Comparison of ENCODE assay signal across 22 cellular contexts in the genomic region with DNA sequence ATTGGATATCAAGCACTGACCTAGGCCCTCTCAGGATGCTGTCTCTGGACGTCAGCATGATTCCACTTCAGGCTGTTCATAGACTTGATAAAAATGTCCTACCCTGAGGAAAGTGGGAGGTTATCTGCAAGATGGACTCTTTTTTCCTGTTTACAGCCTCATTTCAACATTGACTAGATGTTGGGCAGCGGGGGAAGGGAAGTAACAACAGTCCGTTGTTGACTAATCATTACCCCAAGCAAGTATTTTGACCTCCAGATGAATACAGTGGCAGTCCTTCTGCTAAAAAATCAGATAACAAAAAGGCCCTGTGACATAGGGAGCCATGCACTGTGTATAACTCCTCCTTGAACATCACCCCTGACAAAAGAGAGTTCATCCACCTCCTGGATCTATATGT. TPM values are rescaled to one million over a fixed set of nuclear protein-coding genes. Genes with fewer than 3 reads are reported as not detected.
A peak's percentile ranks its signal among the peaks of the same experiment; 100 is the strongest.
DNase-seq lines count a peak whose midpoint lies in the region; ATAC-seq and TF ChIP-seq lines count a peak whose summit lies in the region.
"Had no signal": no experiment of that assay in that cellular context is flagged by ENCODE, and none has a peak within 500 bp of the region (broad histone marks: within the 10 kb centered on the region; RNA-seq: fewer than 3 reads in every experiment).

No MANE protein-coding gene starts in this region.

- intact Hi-C loops in natural killer cell (cut with micrococcal nuclease), result no loop called here

- H3K27me3 ChIP-seq in BLaER1 treated with 17β-estradiol and CSF1 and Interleukin-3, amounts not matched to agents 10 nM and 100 nM, result peaks cover 0 to 4% (median 0%) of the 10 kb centered on the region in 11 experiments; a peak in 4 of 22 replicates
- H3K27me3 ChIP-seq in right atrium auricular region (no peaks in the 10 kb centered on the region), neutrophil (no peaks in the 10 kb centered on the region)
- H3K27me3 ChIP-seq: testis had no signal

- no peak overlapping the region for H3K4me3 Mint-ChIP-seq in natural killer cell
- H3K4me3 Mint-ChIP-seq: activated B cell treated with CpG ODN at 0.5 μM for 24 hours; activated naive CD4-positive, alpha-beta T cell treated with anti-CD3 and anti-CD28 coated beads, Interleukin-2, amount 10 ng/mL, durations not matched to agents 7 days and 5 days; activated T-helper 1 cell treated with anti-CD3 and anti-CD28 coated beads, Interleukin-12 subunit alpha, Interleukin-12 subunit beta, Interleukin-2, Interleukin-4 antibody, amounts not matched to agents 30 ng/mL and 10 ng/mL and 1 ng/mL, durations not matched to agents 14 hours and 24 hours and 36 hours; stimulated activated effector memory CD8-positive, alpha-beta T cell treated with anti-CD3 and anti-CD28 coated beads, Interleukin-12 subunit alpha, Interleukin-12 subunit beta, amount 100 ng/mL, for 72 hours had no signal

- peak overlapping the region; percentile 7 to 96 (median 85); a peak in 21 of 22 replicates for H3K27ac ChIP-seq in BLaER1 treated with 17β-estradiol and CSF1 and Interleukin-3, amounts not matched to agents 10 nM and 100 nM
- H3K27ac ChIP-seq in right atrium auricular region, result peak overlapping the region; percentile 13 to 37
- H3K27ac ChIP-seq in neutrophil, result peak overlapping the region; percentile 96
- H3K27ac ChIP-seq: KMS-11, prostate gland, RWPE1, testis had no signal

- peaks cover 0 to 18% (median 0%) of the 10 kb centered on the region in 11 experiments; a peak in 3 of 22 replicates for H4K20me1 ChIP-seq in BLaER1 treated with 17β-estradiol and CSF1 and Interleukin-3, amounts not matched to agents 10 nM and 100 nM

- peaks cover 16 to 86% (median 34%) of the 10 kb centered on the region in 10 experiments for H3K4me1 ChIP-seq in BLaER1 treated with 17β-estradiol and CSF1 and Interleukin-3, amounts not matched to agents 10 nM and 100 nM
- H3K4me1 ChIP-seq in right atrium auricular region (peaks cover 0 to 5% of the 10 kb centered on the region in 2 donors), neutrophil (ENCODE audit: control insufficient read depth in 1 of 2, insufficient read depth in 1 of 2, low read depth in 1 of 2, low read length in 1 of 2) (peaks cover 78 to 82% of the 10 kb centered on the region in 2 experiments)
- H3K4me1 ChIP-seq: prostate gland, testis had no signal

- peak; percentile 26 for DNase-seq in SK-MEL-5 (ENCODE audit: low read depth, low spot score)
- no peak for DNase-seq in right atrium auricular region (ENCODE audit: low spot score)
- no peak for DNase-seq in natural killer cell
- no peak for DNase-seq in SKM-1 treated with dmso at 0.1 percent for 144 hours (lab: John Stamatoyannopoulos, UW; ENCODE audit: unreplicated experiment)
- DNase-seq in NCI-H345 (lab: John Stamatoyannopoulos, UW), result no peak
- DNase-seq: activated B cell treated with CpG ODN at 0.5 μM for 24 hours; activated CD4-positive, alpha-beta T cell treated with anti-CD3 and anti-CD28 coated beads, Interleukin-2, amount 50 U/mL, for 4 hours; activated naive CD4-positive, alpha-beta T cell treated with anti-CD3 and anti-CD28 coated beads, Interleukin-2, amount 10 ng/mL, durations not matched to agents 7 days and 5 days; dermis blood vessel endothelial cell; EL; NCI-H187 treated with DMSO at 0.1 percent for 48 hours; testis had no signal

- peaks cover 0 to 82% (median 0%) of the 10 kb centered on the region in 11 experiments; a peak in 7 of 22 replicates for H3K36me3 ChIP-seq in BLaER1 treated with 17β-estradiol and CSF1 and Interleukin-3, amounts not matched to agents 10 nM and 100 nM
- H3K36me3 ChIP-seq in right atrium auricular region (no peaks in the 10 kb centered on the region), neutrophil (peaks cover 54% of the 10 kb centered on the region)
- H3K36me3 ChIP-seq: prostate gland had no signal

- no peak overlapping the region for H3K27ac Mint-ChIP-seq in natural killer cell
- H3K27ac Mint-ChIP-seq: activated B cell treated with CpG ODN at 0.5 μM for 24 hours; activated naive CD4-positive, alpha-beta T cell treated with anti-CD3 and anti-CD28 coated beads, Interleukin-2, amount 10 ng/mL, durations not matched to agents 7 days and 5 days; activated T-helper 1 cell treated with anti-CD3 and anti-CD28 coated beads, Interleukin-12 subunit alpha, Interleukin-12 subunit beta, Interleukin-2, Interleukin-4 antibody, amounts not matched to agents 30 ng/mL and 10 ng/mL and 1 ng/mL, durations not matched to agents 14 hours and 24 hours and 36 hours; CD4-positive, CD25-positive, alpha-beta regulatory T cell; stimulated activated effector memory CD8-positive, alpha-beta T cell treated with anti-CD3 and anti-CD28 coated beads, Interleukin-12 subunit alpha, Interleukin-12 subunit beta, amount 100 ng/mL, for 72 hours had no signal

- H3K27me3 Mint-ChIP-seq in natural killer cell (ENCODE audit: low read depth in 2 of 2), result peaks cover 0 to 3% of the 10 kb centered on the region in 2 donors
- H3K27me3 Mint-ChIP-seq: CD4-positive, CD25-positive, alpha-beta regulatory T cell had no signal

- no peak for ATAC-seq in HG03025 (IDR thresholded peaks at IDR 0.05; ENCODE audit: low FRiP score, unreplicated experiment)
- ATAC-seq in natural killer cell, result no peak
- ATAC-seq: stimulated activated effector memory CD8-positive, alpha-beta T cell treated with anti-CD3 and anti-CD28 coated beads, Interleukin-12 subunit alpha, Interleukin-12 subunit beta, amount 100 ng/mL, for 72 hours had no signal

- TF ChIP-seq CTCF in right atrium auricular region (IDR thresholded peaks at IDR 0.05), result no peak
- no peak for TF ChIP-seq CTCF in neutrophil (IDR thresholded peaks at IDR 0.05)
- no peak for TF ChIP-seq CTCF in natural killer cell (IDR thresholded peaks at IDR 0.05)

- no peaks in the 10 kb centered on the region for H3K9me3 ChIP-seq in BLaER1 treated with 17β-estradiol and CSF1 and Interleukin-3, amounts not matched to agents 10 nM and 100 nM (replicated peaks in 1 of 11)
- H3K9me3 ChIP-seq in right atrium auricular region, result no peaks in the 10 kb centered on the region
- no peaks in the 10 kb centered on the region for H3K9me3 ChIP-seq in neutrophil
- H3K9me3 ChIP-seq: prostate gland, testis had no signal

- peak overlapping the region in 8 of 11 experiments; percentile 39 to 99 (median 78); a peak in 17 of 22 replicates for H3K9ac ChIP-seq in BLaER1 treated with 17β-estradiol and CSF1 and Interleukin-3, amounts not matched to agents 10 nM and 100 nM
- H3K9ac ChIP-seq: KMS-11 had no signal

- in situ Hi-C loops in SK-MEL-5 (cut with HindIII; ENCODE audit: low pct_unique_long_range_greater_than_20kb, low sequenced_read_pairs), result no loop called here

- H3K4me2 ChIP-seq in BLaER1 treated with 17β-estradiol and CSF1 and Interleukin-3, amounts not matched to agents 10 nM and 100 nM, result peak overlapping the region; percentile 33 to 97 (median 72); a peak in 21 of 22 replicates
- H3K4me2 ChIP-seq: KMS-11 had no signal

- peak overlapping the region in 4 of 10 experiments; percentile 13 to 84 (median 76); a peak in 7 of 20 replicates for H3K4me3 ChIP-seq in BLaER1 treated with 17β-estradiol and CSF1 and Interleukin-3, amounts not matched to agents 10 nM and 100 nM
- H3K4me3 ChIP-seq in right atrium auricular region (no peak overlapping the region), neutrophil (ENCODE audit: low read depth in 1 of 2, low read length in 1 of 2) (peak overlapping the region; percentile 49 to 72)
- H3K4me3 ChIP-seq: prostate gland, skin epidermis, testis had no signal

- H3K36me3 Mint-ChIP-seq in natural killer cell, result no peaks in the 10 kb centered on the region
- H3K36me3 Mint-ChIP-seq: stimulated activated effector memory CD8-positive, alpha-beta T cell treated with anti-CD3 and anti-CD28 coated beads, Interleukin-12 subunit alpha, Interleukin-12 subunit beta, amount 100 ng/mL, for 72 hours had no signal

- H3K9me3 Mint-ChIP-seq in natural killer cell, result no peaks in the 10 kb centered on the region
- H3K9me3 Mint-ChIP-seq: activated B cell treated with CpG ODN at 0.5 μM for 24 hours; activated naive CD4-positive, alpha-beta T cell treated with anti-CD3 and anti-CD28 coated beads, Interleukin-2, amount 10 ng/mL, durations not matched to agents 7 days and 5 days; activated T-helper 1 cell treated with anti-CD3 and anti-CD28 coated beads, Interleukin-12 subunit alpha, Interleukin-12 subunit beta, Interleukin-2, Interleukin-4 antibody, amounts not matched to agents 30 ng/mL and 10 ng/mL and 1 ng/mL, durations not matched to agents 14 hours and 24 hours and 36 hours; CD4-positive, CD25-positive, alpha-beta regulatory T cell; stimulated activated effector memory CD8-positive, alpha-beta T cell treated with anti-CD3 and anti-CD28 coated beads, Interleukin-12 subunit alpha, Interleukin-12 subunit beta, amount 100 ng/mL, for 72 hours had no signal

- peaks cover 4 to 5% of the 10 kb centered on the region in 2 donors for H3K4me1 Mint-ChIP-seq in natural killer cell

RNA-seq across cellular contexts. Expression of gene NPL, which starts 5.2 kb away (rescaled TPM):
- 6.7 and 7.0 TPM in 2 replicates for total RNA-seq in SK-MEL-5 (2014; rRNA removed; shearing (Covaris generic))
- 3.2 and 5.4 TPM in 2 replicates for polyA plus RNA-seq in SK-MEL-5 (2015; cell fraction: cytosol; rRNA removed)
- polyA plus RNA-seq in SK-MEL-5 (2015; cell fraction: nucleus; rRNA removed), result 8.0 and 24.3 TPM in 2 replicates
- total RNA-seq in right atrium auricular region (1 to 10 TPM; 3.4 to 4.8 TPM), natural killer cell (10 to 100 TPM in 1 of 3 donors, 1 to 10 TPM in 2; 5.2 to 10.6 (median 6.8) TPM)

RNA-seq across cellular contexts. Expression of gene DHX9, which starts 44.3 kb away (rescaled TPM):
- total RNA-seq in SK-MEL-5 (2014; rRNA removed; shearing (Covaris generic)), result 132 and 145 TPM in 2 replicates
- 155 and 164 TPM in 2 replicates for polyA plus RNA-seq in SK-MEL-5 (2015; cell fraction: cytosol; rRNA removed)
- 179 and 270 TPM in 2 replicates for polyA plus RNA-seq in SK-MEL-5 (2015; cell fraction: nucleus; rRNA removed)
- total RNA-seq in right atrium auricular region, result 10 to 100 TPM; 44.7 to 55.5 TPM
- total RNA-seq in natural killer cell, result 100 to 1,000 TPM; 208 to 226 (median 226) TPM

Comparison
In these comparisons a context has a peak if more than half of its experiments do, and no peak if none do; other contexts are left out.
1. H3K27ac ChIP-seq: peak in every context shown above with its lines; median percentile 96 in neutrophil; 85 in BLaER1 treated with 17β-estradiol and CSF1 and Interleukin-3, amounts not matched to agents 10 nM and 100 nM; 25 in right atrium auricular region.
2. H3K4me3 ChIP-seq: peak in neutrophil (2 of 2); none in right atrium auricular region (0 of 2).